In genomic region chr5:80368666-80369270, GRCh38 we compare ENCODE assay signal across 22 cellular contexts. TPM values are rescaled to one million over a fixed set of nuclear protein-coding genes. Genes with fewer than 3 reads are reported as not detected.
DNase-seq lines count a peak whose midpoint lies in the region; ATAC-seq, FAIRE-seq and TF ChIP-seq lines count a peak whose summit lies in the region.
"Had no signal": no experiment of that assay in that cellular context is flagged by ENCODE, and none has a peak within 500 bp of the region (broad histone marks: within the 10 kb centered on the region; RNA-seq: fewer than 3 reads in every experiment).

No MANE protein-coding gene starts in this region.

- H3K4me1 Mint-ChIP-seq in brain (peaks cover 30% of the 10 kb centered on the region), mesothelial cell of epicardium (peaks cover 4% of the 10 kb centered on the region), natural killer cell (no peaks in the 10 kb centered on the region)
- no peaks in the 10 kb centered on the region for H3K4me1 Mint-ChIP-seq in activated T-cell treated with anti-CD3 and anti-CD28 coated beads, Interleukin-2, amount 50 U/mL, for 72 hours (ENCODE audit: low read depth)

- intact Hi-C loops in natural killer cell (cut with micrococcal nuclease), result no loop called here

- no peak for TF ChIP-seq POLR2A in A549 (IDR thresholded peaks at IDR 0.05; ENCODE audit: low read length)

- no peak overlapping the region for H3K4me2 ChIP-seq in A549
- H3K4me2 ChIP-seq: PC-9 had no signal

- ATAC-seq in A549 (no peak), natural killer cell (no peak)
- ATAC-seq in activated T-cell treated with anti-CD3 and anti-CD28 coated beads, Interleukin-2, amount 50 U/mL, for 72 hours (replicated peaks in 1 of 2), result no peak

- CTCF ChIA-PET in A549 (lab: Yijun Ruan, JAX), result no interaction called here

- H3K9me3 ChIP-seq in A549, result no peaks in the 10 kb centered on the region
- H3K9me3 ChIP-seq: HAP-1 had no signal

- POLR2A ChIA-PET in A549 (lab: Yijun Ruan, JAX), result no interaction called here

- DNase-seq in A549 (ENCODE audit: low read depth in 1 of 2, low spot score in 1 of 2), result no peak
- peak; percentile 2 for DNase-seq in NCI-H82 (lab: John Stamatoyannopoulos, UW)
- DNase-seq in inferior parietal cortex (ENCODE audit: extremely low spot score), result peak; percentile 18
- no peak for DNase-seq in mesothelial cell of epicardium (ENCODE audit: low spot score in 2 of 2, unreplicated experiment in 2 of 2)
- no peak for DNase-seq in T-helper 2 cell
- DNase-seq in natural killer cell, result no peak
- DNase-seq in activated T-cell treated with anti-CD3 and anti-CD28 coated beads, Interleukin-2, amount 50 U/mL, for 72 hours, result no peak
- DNase-seq: CD4-positive, alpha-beta T cell; DMS153; GF-D8; IMR-90; Karpas-422; NCI-H1436 treated with DMSO at 0.1 percent for 48 hours; NCI-H446 treated with DMSO at 0.1 percent for 48 hours; PC-9 had no signal

- TF ChIP-seq RAD21 in A549 (conservative IDR thresholded peaks at IDR 0.05 in 1 of 2, IDR thresholded peaks at IDR 0.05 in 1 of 2), result no peak

- no peak for TF ChIP-seq EP300 in A549 (IDR thresholded peaks at IDR 0.05)

- FAIRE-seq in A549 (lab: Jason Lieb, UNC), result no peak

- no peak overlapping the region for H3K4me3 ChIP-seq in A549
- H3K4me3 ChIP-seq: HAP-1, PC-9 had no signal

- H3K9me3 Mint-ChIP-seq in brain, result peaks cover 0 to 10% (median 3%) of the 10 kb centered on the region in 5 experiments
- H3K9me3 Mint-ChIP-seq in mesothelial cell of epicardium, result peaks cover 5% of the 10 kb centered on the region
- no peaks in the 10 kb centered on the region for H3K9me3 Mint-ChIP-seq in natural killer cell
- H3K9me3 Mint-ChIP-seq in activated T-cell treated with anti-CD3 and anti-CD28 coated beads, Interleukin-2, amount 50 U/mL, for 72 hours, result no peaks in the 10 kb centered on the region

- H3K36me3 Mint-ChIP-seq in brain, result no peaks in the 10 kb centered on the region
- no peaks in the 10 kb centered on the region for H3K36me3 Mint-ChIP-seq in mesothelial cell of epicardium
- H3K36me3 Mint-ChIP-seq in natural killer cell, result no peaks in the 10 kb centered on the region
- no peaks in the 10 kb centered on the region for H3K36me3 Mint-ChIP-seq in activated T-cell treated with anti-CD3 and anti-CD28 coated beads, Interleukin-2, amount 50 U/mL, for 72 hours (ENCODE audit: insufficient read depth in 2 of 2)

- 29% methylated on average over 2 of the region's 2 CpGs for WGBS in A549 (ENCODE audit: missing lambda C conversion rate)

- H3K27ac Mint-ChIP-seq in brain (peak overlapping the region in 4 of 5 experiments; percentile 25 to 83 (median 76)), mesothelial cell of epicardium (no peak overlapping the region), natural killer cell (no peak overlapping the region)
- H3K27ac Mint-ChIP-seq in activated T-cell treated with anti-CD3 and anti-CD28 coated beads, Interleukin-2, amount 50 U/mL, for 72 hours, result no peak overlapping the region
- H3K27ac Mint-ChIP-seq: CD4-positive, alpha-beta T cell had no signal

- no peak for TF ChIP-seq CTCF in A549 (IDR thresholded peaks at IDR 0.05)
- TF ChIP-seq CTCF in brain (conservative IDR thresholded peaks at IDR 0.05), result no peak
- no peak for TF ChIP-seq CTCF in mesothelial cell of epicardium (IDR thresholded peaks at IDR 0.05; ENCODE audit: unreplicated experiment)
- no peak for TF ChIP-seq CTCF in natural killer cell (IDR thresholded peaks at IDR 0.05)

- no peaks in the 10 kb centered on the region for H3K4me1 ChIP-seq in A549
- H3K4me1 ChIP-seq: HAP-1 had no signal

- peak overlapping the region in 3 of 5 experiments; percentile 10 to 79 (median 54) for H3K4me3 Mint-ChIP-seq in brain
- no peak overlapping the region for H3K4me3 Mint-ChIP-seq in mesothelial cell of epicardium
- no peak overlapping the region for H3K4me3 Mint-ChIP-seq in natural killer cell
- no peak overlapping the region for H3K4me3 Mint-ChIP-seq in activated T-cell treated with anti-CD3 and anti-CD28 coated beads, Interleukin-2, amount 50 U/mL, for 72 hours
- H3K4me3 Mint-ChIP-seq: CD4-positive, alpha-beta T cell had no signal

- H3K27me3 Mint-ChIP-seq in brain, result no peaks in the 10 kb centered on the region
- no peaks in the 10 kb centered on the region for H3K27me3 Mint-ChIP-seq in mesothelial cell of epicardium (ENCODE audit: low read depth)
- H3K27me3 Mint-ChIP-seq in natural killer cell (ENCODE audit: low read depth in 2 of 2), result peaks cover 8 to 14% of the 10 kb centered on the region in 2 donors
- H3K27me3 Mint-ChIP-seq in activated T-cell treated with anti-CD3 and anti-CD28 coated beads, Interleukin-2, amount 50 U/mL, for 72 hours (ENCODE audit: low read depth), result no peaks in the 10 kb centered on the region

- H3K27ac ChIP-seq in A549, result no peak overlapping the region
- H3K27ac ChIP-seq: PC-9 had no signal

TF ChIP-seq in A549, 52 proteins besides CTCF, POLR2A, EP300 and RAD21:
- peak; percentile 46 for TF ChIP-seq MAFK (IDR thresholded peaks at IDR 0.05; ENCODE audit: partially characterized antibody)
- no peak for TF ChIP-seq KDM1A (IDR thresholded peaks at IDR 0.05; ENCODE audit: low read depth)
- no peak for TF ChIP-seq TP53 (CRISPR knock-in tag; IDR thresholded peaks at IDR 0.05)

RNA-seq across cellular contexts. Expression of gene ZFYVE16, which starts 39.1 kb away (rescaled TPM):
- 25.8 and 26.2 TPM in 2 replicates for polyA plus RNA-seq in A549 (2011; rRNA removed)
- 2.9 and 3.4 TPM in 2 replicates for polyA plus RNA-seq in A549 (2012; cell fraction: cytosol; rRNA removed)
- 4.1 and 7.7 TPM in 2 replicates for polyA plus RNA-seq in A549 (2012; cell fraction: nucleus; rRNA removed)
- 16.4 to 19.2 TPM (median 18.8 TPM) in 3 replicates for polyA plus RNA-seq in A549 (2017; fragmentation: RNase III; extraction: RNeasy Plus Mini Kit Qiagen cat#74134 plus additional on column Dnase treatment)
- 12.7 and 12.8 TPM in 2 replicates for polyA minus RNA-seq in A549 (2011; rRNA and poly(A)+ RNA removed)
- 2.6 TPM for polyA plus RNA-seq in brain (ENCODE audit: insufficient read depth, low read depth, low replicate concordance)
- total RNA-seq in mesothelial cell of epicardium, result 67.6 to 76.6 TPM (median 75.1 TPM) in 3 replicates
- 10 to 100 TPM; 24.4 to 36.6 (median 30.1) TPM for total RNA-seq in natural killer cell
- total RNA-seq in activated T-cell treated with anti-CD3 and anti-CD28 coated beads, Interleukin-2, amount 50 U/mL, for 72 hours, result 10 to 100 TPM; 11.3 to 17.8 TPM

RNA-seq across cellular contexts. Expression of gene SPZ1, which starts 49.0 kb away (rescaled TPM):
- polyA plus RNA-seq in A549 (2011; rRNA removed), result not detected in 2 replicates
- polyA plus RNA-seq in A549 (2012; cell fraction: cytosol; rRNA removed), result not detected in 2 replicates
- not detected in 2 replicates for polyA plus RNA-seq in A549 (2012; cell fraction: nucleus; rRNA removed)
- not detected in 3 replicates for polyA plus RNA-seq in A549 (2017; fragmentation: RNase III; extraction: RNeasy Plus Mini Kit Qiagen cat#74134 plus additional on column Dnase treatment)
- not detected in 2 replicates for polyA minus RNA-seq in A549 (2011; rRNA and poly(A)+ RNA removed)
- polyA plus RNA-seq in brain (ENCODE audit: insufficient read depth, low read depth, low replicate concordance), result not detected
- total RNA-seq in mesothelial cell of epicardium, result not detected in 3 replicates
- total RNA-seq in natural killer cell, result not detected
- not detected for total RNA-seq in activated T-cell treated with anti-CD3 and anti-CD28 coated beads, Interleukin-2, amount 50 U/mL, for 72 hours
- total RNA-seq: A172; CD4-positive, alpha-beta T cell; Daoy; HT-29; IMR-90; MCF 10A; PC-9 had no signal
- polyA plus RNA-seq: BJ, IMR-90 had no signal

Comparison
In these comparisons a context has a peak if more than half of its experiments do, and no peak if none do; other contexts are left out.
1. DNase-seq: peak in NCI-H82 (single experiment) and inferior parietal cortex (single experiment); none in A549 (0 of 2), mesothelial cell of epicardium (0 of 2), T-helper 2 cell (0 of 5), natural killer cell (single experiment) and activated T-cell treated with anti-CD3 and anti-CD28 coated beads, Interleukin-2, amount 50 U/mL, for 72 hours (0 of 2).
2. H3K27ac Mint-ChIP-seq: peak in brain (4 of 5); none in mesothelial cell of epicardium (single experiment), natural killer cell (0 of 2) and activated T-cell treated with anti-CD3 and anti-CD28 coated beads, Interleukin-2, amount 50 U/mL, for 72 hours (single experiment).
3. H3K4me3 Mint-ChIP-seq: peak in brain (3 of 5); none in mesothelial cell of epicardium (single experiment), natural killer cell (single experiment) and activated T-cell treated with anti-CD3 and anti-CD28 coated beads, Interleukin-2, amount 50 U/mL, for 72 hours (0 of 2).